In the genomic region with DNA sequence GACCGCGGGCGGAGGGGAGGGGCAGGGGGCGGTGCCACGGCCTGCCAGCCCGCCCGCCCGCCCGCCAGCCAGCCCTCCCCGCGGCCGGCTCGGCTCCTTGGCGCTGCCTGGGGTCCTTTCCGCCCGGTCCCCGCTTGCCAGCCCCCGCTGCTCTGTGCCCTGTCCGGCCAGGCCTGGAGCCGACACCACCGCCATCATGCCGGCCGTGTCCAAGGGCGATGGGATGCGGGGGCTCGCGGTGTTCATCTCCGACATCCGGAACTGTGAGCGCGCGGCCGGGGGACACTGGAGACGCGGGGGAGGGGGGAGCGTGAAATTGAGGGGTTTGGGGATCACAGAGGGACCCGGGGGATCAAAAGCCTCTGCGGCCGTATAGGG, we compare ENCODE assay signal across 8 cellular contexts. TPM values are rescaled to one million over a fixed set of nuclear protein-coding genes. Genes with fewer than 3 reads are reported as not detected.
DNase-seq lines count a peak whose midpoint lies in the region; ATAC-seq and TF ChIP-seq lines count a peak whose summit lies in the region.

Gene AP2A1 (plus strand): TSS at position 64 of the 378 bp plus-strand sequence. CDS start 133 bp downstream, at position 197.

- ATAC-seq in HG02884 (IDR thresholded peaks at IDR 0.05; ENCODE audit: unreplicated experiment): no peak

- H3K4me3 ChIP-seq in esophagus squamous epithelium (peak within 1 kb of the TSS; percentile 79 to 98 (median 92)), neuronal stem cell (ENCODE audit: low read length in 2 of 2) (peak within 1 kb of the TSS; percentile 77 to 99)

- no peak within 1 kb of the TSS for H3K4ac ChIP-seq in neuronal stem cell (ENCODE audit: low read length)

- no peak within 1 kb of the TSS for H2BK15ac ChIP-seq in neuronal stem cell (ENCODE audit: low read length)

- intact Hi-C loops in esophagus squamous epithelium (cut with DNase I): no loop called here

- peak within 1 kb of the TSS; percentile 91 for H3K14ac ChIP-seq in neuronal stem cell (ENCODE audit: low read length)

- peak within 1 kb of the TSS; percentile 97 for H3K9ac ChIP-seq in neuronal stem cell (ENCODE audit: low read depth, low read length, poor library complexity)

- H3K18ac ChIP-seq in neuronal stem cell (ENCODE audit: low read length): peak within 1 kb of the TSS; percentile 99

- H3K27ac ChIP-seq in esophagus squamous epithelium (peak within 1 kb of the TSS; percentile 92 to 96 (median 94)), neuronal stem cell (replicated peaks; ENCODE audit: low read length) (peak within 1 kb of the TSS; percentile 98)

- peak; percentile 63 for TF ChIP-seq POLR2A in GM19193 (IDR thresholded peaks at IDR 0.05; ENCODE audit: extremely low read depth, insufficient read depth, insufficient read length)
- peak; percentile 48 for TF ChIP-seq POLR2A in Raji (IDR thresholded peaks at IDR 0.05; ENCODE audit: insufficient read depth, low read depth, low read length)
- TF ChIP-seq POLR2A in esophagus squamous epithelium (IDR thresholded peaks at IDR 0.05): peak in 1 of 4 donors; percentile 60

- H3K4me1 ChIP-seq in esophagus squamous epithelium (peaks cover 13 to 47% (median 16%) of the 10 kb centered on the region in 3 donors), neuronal stem cell (ENCODE audit: control insufficient read depth in 2 of 2, insufficient read depth in 1 of 2, low read depth in 1 of 2, low read length in 2 of 2) (peaks cover 11 to 14% of the 10 kb centered on the region in 2 donors)

- 0% methylated on average over 1 to 3 of the region's 39 CpGs for WGBS in esophagus squamous epithelium, 2 donors
- no CpG with 5 or more reads among the region's 39 CpGs for WGBS in neuronal stem cell (ENCODE audit: extremely low coverage in 2 of 2, insufficient read length in 2 of 2, insufficient replicate concordance in 1 of 2), 2 donors

- H2BK5ac ChIP-seq in neuronal stem cell (ENCODE audit: low read length): peak within 1 kb of the TSS; percentile 31

- H3K36me3 ChIP-seq in esophagus squamous epithelium (peaks cover 0 to 6% (median 0%) of the 10 kb centered on the region in 3 donors), neuronal stem cell (replicated peaks in 1 of 2; ENCODE audit: control insufficient read depth in 2 of 2, insufficient read depth in 2 of 2, low read length in 2 of 2) (peaks cover 0 to 16% of the 10 kb centered on the region in 2 donors)

- DNase-seq in esophagus squamous epithelium (lab: John Stamatoyannopoulos, UW): no peak
- DNase-seq in neuronal stem cell (ENCODE audit: low spot score): no peak
- no peak for DNase-seq in NCI-H146 (lab: John Stamatoyannopoulos, UW)
- no peak for DNase-seq in cerebellar nuclear complex (lab: John Stamatoyannopoulos, UW)
- no peak for DNase-seq in glomerular visceral epithelial cell (ENCODE audit: extremely low spot score)

- H3K23ac ChIP-seq in neuronal stem cell (ENCODE audit: low read depth, low read length, poor library complexity): peak within 1 kb of the TSS; percentile 90

- no peak within 1 kb of the TSS for H2BK12ac ChIP-seq in neuronal stem cell (ENCODE audit: low read length)

- H2AK5ac ChIP-seq in neuronal stem cell (ENCODE audit: low read depth, low read length): peak within 1 kb of the TSS; percentile 51

- H2AFZ ChIP-seq in neuronal stem cell (ENCODE audit: low read length): peak within 1 kb of the TSS; percentile 86

- H2BK120ac ChIP-seq in neuronal stem cell (ENCODE audit: low read depth, low read length): no peak within 1 kb of the TSS

- peak within 1 kb of the TSS; percentile 81 for H3K4me2 ChIP-seq in neuronal stem cell (ENCODE audit: insufficient read depth, low read length, poor library complexity, severe bottlenecking)

- peak within 1 kb of the TSS; percentile 27 for H4K8ac ChIP-seq in neuronal stem cell (ENCODE audit: low read depth, low read length)

- no peak for TF ChIP-seq CTCF in esophagus squamous epithelium (IDR thresholded peaks at IDR 0.05)

- H4K91ac ChIP-seq in neuronal stem cell (ENCODE audit: low read depth, low read length, poor library complexity): no peak within 1 kb of the TSS

- H3K9me3 ChIP-seq in esophagus squamous epithelium (no peaks in the 10 kb centered on the region), neuronal stem cell (replicated peaks in 1 of 2; ENCODE audit: control insufficient read depth in 2 of 2, insufficient read depth in 1 of 2, low read depth in 1 of 2, low read length in 2 of 2) (no peaks in the 10 kb centered on the region)

- H3K79me1 ChIP-seq in neuronal stem cell (ENCODE audit: low read depth, low read length): peaks cover 9% of the 10 kb centered on the region

- H3K27me3 ChIP-seq in esophagus squamous epithelium (no peaks in the 10 kb centered on the region), neuronal stem cell (ENCODE audit: control insufficient read depth in 3 of 3, insufficient read depth in 3 of 3, low read depth in 1 of 3, low read length in 3 of 3) (no peaks in the 10 kb centered on the region)

RNA-seq across cellular contexts. Expression of gene AP2A1, which starts in this region (rescaled TPM):
- 10 to 100 TPM; 50.7 to 77.8 (median 65.8) TPM for total RNA-seq in esophagus squamous epithelium
- polyA plus RNA-seq in neuronal stem cell (2013, experiment 1 of 2): 65.3 TPM
- 66.4 TPM for polyA plus RNA-seq in neuronal stem cell (2013, experiment 2 of 2)
